ENCODE assay signal across 8 cellular contexts in genomic region chr14:100317897-100318808, GRCh38. TPM values are rescaled to one million over a fixed set of nuclear protein-coding genes. Genes with fewer than 3 reads are reported as not detected.
DNase-seq lines count a peak whose midpoint lies in the region; ATAC-seq and TF ChIP-seq lines count a peak whose summit lies in the region.

No MANE protein-coding gene starts in this region.

- H4K5ac ChIP-seq in mesendoderm (ENCODE audit: low read length), result no peak overlapping the region

- H3K27ac Mint-ChIP-seq in activated CD4-positive, alpha-beta T cell treated with anti-CD3 and anti-CD28 coated beads for 36 hours, result peak overlapping the region; percentile 63

- H3K56ac ChIP-seq in mesendoderm (ENCODE audit: low read length), result no peak overlapping the region

- no peaks in the 10 kb centered on the region for H3K9me3 Mint-ChIP-seq in activated CD4-positive, alpha-beta T cell treated with anti-CD3 and anti-CD28 coated beads for 36 hours (ENCODE audit: low read depth)

- peak; percentile 66 for TF ChIP-seq CTCF in AG10803 (conservative IDR thresholded peaks at IDR 0.05; ENCODE audit: low read length)

- DNase-seq in AG10803 (ENCODE audit: low read depth) (peak; percentile 61), dermis blood vessel endothelial cell (peak; percentile 81), mesendoderm (peak; percentile 79), GF-D8 (lab: John Stamatoyannopoulos, UW) (no peak)
- DNase-seq in activated CD4-positive, alpha-beta T cell treated with anti-CD3 and anti-CD28 coated beads for 36 hours, result peak; percentile 85
- DNase-seq in stimulated activated CD8-positive, alpha-beta memory T cell treated with anti-CD3 and anti-CD28 coated beads, Interleukin-2, amount 100 ng/mL, for 48 hours (ENCODE audit: low read depth in 2 of 2), result peak; percentile 68 to 69

- CTCF ChIA-PET in activated CD4-positive, alpha-beta T cell treated with anti-CD3 and anti-CD28 coated beads for 36 hours (lab: Charles Lee), result interaction anchor here (0.9 kb wide), 1 partner anchor 24 kb away, joined by 3 read pairs; no protein-coding TSS in a partner anchor

- peak overlapping the region; percentile 50 for H3K4me3 Mint-ChIP-seq in activated CD4-positive, alpha-beta T cell treated with anti-CD3 and anti-CD28 coated beads for 36 hours

- H3K4me1 Mint-ChIP-seq in activated CD4-positive, alpha-beta T cell treated with anti-CD3 and anti-CD28 coated beads for 36 hours, result peaks cover 7% of the 10 kb centered on the region

- no peaks in the 10 kb centered on the region for H3K36me3 ChIP-seq in mesendoderm (ENCODE audit: control insufficient read depth, insufficient read depth, low read length)

- peak overlapping the region; percentile 42 for H3K4me3 ChIP-seq in AG10803 (ENCODE audit: low read length)
- H3K4me3 ChIP-seq in mesendoderm (ENCODE audit: low read length), result no peak overlapping the region

- no peak overlapping the region for H2BK120ac ChIP-seq in mesendoderm (ENCODE audit: low read depth, low read length)

- no peak overlapping the region for H2AK5ac ChIP-seq in mesendoderm (ENCODE audit: low read length)

- H3K23ac ChIP-seq in mesendoderm (ENCODE audit: low read length), result no peak overlapping the region

- H3K79me2 ChIP-seq in mesendoderm (ENCODE audit: control insufficient read depth, insufficient read depth, low read length), result no peaks in the 10 kb centered on the region

- POLR2A ChIA-PET in activated CD4-positive, alpha-beta T cell treated with anti-CD3 and anti-CD28 coated beads for 36 hours (lab: Charles Lee), result no interaction called here

- intact Hi-C loops in activated CD4-positive, alpha-beta T cell treated with anti-CD3 and anti-CD28 coated beads for 36 hours (cut with DNase I, micrococcal nuclease), result loop anchor here in 1 of 2 experiments (1.0 kb wide), 1 partner anchor 33 kb away; no protein-coding TSS in a partner anchor

- H3K18ac ChIP-seq in mesendoderm (ENCODE audit: low read length), result no peak overlapping the region

- WGBS in mesendoderm (ENCODE audit: extremely low coverage, insufficient coverage, low lambda C conversion rate), result no CpG with 5 or more reads among the region's 40 CpGs

- no peak overlapping the region for H4K8ac ChIP-seq in mesendoderm (ENCODE audit: low read depth, low read length)

- H3K27me3 Mint-ChIP-seq in activated CD4-positive, alpha-beta T cell treated with anti-CD3 and anti-CD28 coated beads for 36 hours, result no peaks in the 10 kb centered on the region

- H2BK15ac ChIP-seq in mesendoderm (replicated peaks; ENCODE audit: low read depth), result no peak overlapping the region

- H3K27ac ChIP-seq in mesendoderm (ENCODE audit: low read depth, low read length), result no peak overlapping the region

- H3K79me1 ChIP-seq in mesendoderm (ENCODE audit: low read length), result no peaks in the 10 kb centered on the region

- H3K4ac ChIP-seq in mesendoderm (ENCODE audit: low read depth, low read length), result no peak overlapping the region

- H3K4me1 ChIP-seq in mesendoderm (ENCODE audit: control insufficient read depth, low read depth, low read length), result no peaks in the 10 kb centered on the region

- no peaks in the 10 kb centered on the region for H3K27me3 ChIP-seq in mesendoderm (ENCODE audit: insufficient read depth, low read length, poor library complexity)

- no peaks in the 10 kb centered on the region for H3K36me3 Mint-ChIP-seq in activated CD4-positive, alpha-beta T cell treated with anti-CD3 and anti-CD28 coated beads for 36 hours (ENCODE audit: low read depth)

- ATAC-seq in GM19452 (IDR thresholded peaks at IDR 0.05; ENCODE audit: unreplicated experiment) (peak; percentile 86), HG03565 (IDR thresholded peaks at IDR 0.05; ENCODE audit: unreplicated experiment) (peak; percentile 84)
- ATAC-seq in activated CD4-positive, alpha-beta T cell treated with anti-CD3 and anti-CD28 coated beads for 36 hours, result peak; percentile 98

- H3K9ac ChIP-seq in mesendoderm (ENCODE audit: low read length), result no peak overlapping the region

- H2BK5ac ChIP-seq in mesendoderm (ENCODE audit: low read length), result no peak overlapping the region

- H3K4me2 ChIP-seq in mesendoderm (ENCODE audit: low read length), result no peak overlapping the region

RNA-seq across cellular contexts. Expression of gene SLC25A47, which starts 5.0 kb away (rescaled TPM):
- total RNA-seq in activated CD4-positive, alpha-beta T cell treated with anti-CD3 and anti-CD28 coated beads for 36 hours, result not detected
- total RNA-seq in dermis blood vessel endothelial cell, result not detected in 2 replicates
- not detected for polyA plus RNA-seq in mesendoderm (2013, experiment 1 of 2)
- not detected for polyA plus RNA-seq in mesendoderm (2013, experiment 2 of 2)

RNA-seq across cellular contexts. Expression of gene SLC25A29, which starts 11.9 kb away (rescaled TPM):
- 1 to 10 TPM; 5.4 to 5.8 TPM for total RNA-seq in activated CD4-positive, alpha-beta T cell treated with anti-CD3 and anti-CD28 coated beads for 36 hours
- total RNA-seq in dermis blood vessel endothelial cell, result 86.2 and 145 TPM in 2 replicates
- 29.6 TPM for polyA plus RNA-seq in mesendoderm (2013, experiment 1 of 2)
- polyA plus RNA-seq in mesendoderm (2013, experiment 2 of 2), result 31.1 TPM

RNA-seq across cellular contexts. Expression of gene WDR25, which starts 58.1 kb away (rescaled TPM):
- total RNA-seq in activated CD4-positive, alpha-beta T cell treated with anti-CD3 and anti-CD28 coated beads for 36 hours, result 10 to 100 TPM in 1 of 2 experiments, 1 to 10 TPM in 1; 7.9 to 11.3 TPM
- 27.8 and 29.3 TPM in 2 replicates for total RNA-seq in dermis blood vessel endothelial cell
- 10.0 TPM for polyA plus RNA-seq in mesendoderm (2013, experiment 1 of 2)
- polyA plus RNA-seq in mesendoderm (2013, experiment 2 of 2), result 8.8 TPM

Comparison
In these comparisons a context has a peak if more than half of its experiments do, and no peak if none do; other contexts are left out.
1. RNA of gene SLC25A29, which starts 11.9 kb away (total RNA-seq): 86.2 to 145 TPM in dermis blood vessel endothelial cell; 5.4 to 5.8 TPM in activated CD4-positive, alpha-beta T cell treated with anti-CD3 and anti-CD28 coated beads for 36 hours; every median in the first group is over 10 times any median in the second.
2. Peak in every context shown above with its lines, with median percentiles within 50 percentile points of each other: ATAC-seq.